In the genomic region with DNA sequence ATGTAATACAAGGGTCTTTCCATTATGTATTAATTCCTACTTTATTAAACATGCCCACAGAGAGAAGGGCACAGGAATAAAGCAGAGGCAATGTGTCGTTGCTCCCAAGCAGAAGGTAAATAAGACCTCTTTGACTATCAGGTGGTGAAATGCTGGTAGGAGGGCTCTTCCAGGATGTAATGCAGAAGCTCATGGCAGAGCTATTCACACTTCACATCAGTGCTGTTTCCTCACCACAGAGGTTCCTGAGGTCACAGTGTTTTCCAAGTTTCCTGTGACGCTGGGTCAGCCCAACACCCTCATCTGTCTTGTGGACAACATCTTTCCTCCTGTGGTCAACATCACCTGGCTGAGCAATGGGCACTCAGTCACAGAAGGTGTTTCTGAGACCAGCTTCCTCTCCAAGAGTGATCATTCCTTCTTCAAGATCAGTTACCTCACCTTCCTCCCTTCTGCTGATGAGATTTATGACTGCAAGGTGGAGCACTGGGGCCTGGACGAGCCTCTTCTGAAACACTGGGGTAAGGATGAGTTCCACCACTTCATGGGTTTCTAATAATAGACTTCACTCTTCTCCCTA, we compare ENCODE assay signal across 5 cellular contexts. TPM values are rescaled to one million over a fixed set of nuclear protein-coding genes. Genes with fewer than 3 reads are reported as not detected.
"Had no signal": no experiment of that assay in that cellular context is flagged by ENCODE, and none has a peak within 500 bp of the region (broad histone marks: within the 10 kb centered on the region; RNA-seq: fewer than 3 reads in every experiment).

No MANE protein-coding gene starts in this region.

RNA-seq across cellular contexts. Expression of gene HLA-DQA2, which starts 4.5 kb away (rescaled TPM):
- total RNA-seq: NCI-H460, PC-9, RPMI7951, SJCRH30 had no signal

RNA-seq across cellular contexts. Expression of gene HLA-DQB2, which starts 17.7 kb away (rescaled TPM):
- total RNA-seq: NCI-H460, PC-9, Peyer's patch, RPMI7951, SJCRH30 had no signal
